Comparison of ENCODE assay signal across 1 cellular context in genomic region chr2:68751397-68752339, GRCh38.
TF ChIP-seq lines count a peak whose summit lies in the region.

No MANE protein-coding gene starts in this region.

TF ChIP-seq in GM23338, 12 proteins besides CTCF, POLR2A, EP300 and RAD21 (continued from another document):
- TF ChIP-seq, protein P1, sequence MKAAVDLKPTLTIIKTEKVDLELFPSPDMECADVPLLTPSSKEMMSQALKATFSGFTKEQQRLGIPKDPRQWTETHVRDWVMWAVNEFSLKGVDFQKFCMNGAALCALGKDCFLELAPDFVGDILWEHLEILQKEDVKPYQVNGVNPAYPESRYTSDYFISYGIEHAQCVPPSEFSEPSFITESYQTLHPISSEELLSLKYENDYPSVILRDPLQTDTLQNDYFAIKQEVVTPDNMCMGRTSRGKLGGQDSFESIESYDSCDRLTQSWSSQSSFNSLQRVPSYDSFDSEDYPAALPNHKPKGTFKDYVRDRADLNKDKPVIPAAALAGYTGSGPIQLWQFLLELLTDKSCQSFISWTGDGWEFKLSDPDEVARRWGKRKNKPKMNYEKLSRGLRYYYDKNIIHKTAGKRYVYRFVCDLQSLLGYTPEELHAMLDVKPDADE (IDR thresholded peaks at IDR 0.05) = no peak
- TF ChIP-seq EZH2phosphoT487 (IDR thresholded peaks at IDR 0.05; ENCODE audit: unreplicated experiment) = no peak
- TF ChIP-seq, protein P2, sequence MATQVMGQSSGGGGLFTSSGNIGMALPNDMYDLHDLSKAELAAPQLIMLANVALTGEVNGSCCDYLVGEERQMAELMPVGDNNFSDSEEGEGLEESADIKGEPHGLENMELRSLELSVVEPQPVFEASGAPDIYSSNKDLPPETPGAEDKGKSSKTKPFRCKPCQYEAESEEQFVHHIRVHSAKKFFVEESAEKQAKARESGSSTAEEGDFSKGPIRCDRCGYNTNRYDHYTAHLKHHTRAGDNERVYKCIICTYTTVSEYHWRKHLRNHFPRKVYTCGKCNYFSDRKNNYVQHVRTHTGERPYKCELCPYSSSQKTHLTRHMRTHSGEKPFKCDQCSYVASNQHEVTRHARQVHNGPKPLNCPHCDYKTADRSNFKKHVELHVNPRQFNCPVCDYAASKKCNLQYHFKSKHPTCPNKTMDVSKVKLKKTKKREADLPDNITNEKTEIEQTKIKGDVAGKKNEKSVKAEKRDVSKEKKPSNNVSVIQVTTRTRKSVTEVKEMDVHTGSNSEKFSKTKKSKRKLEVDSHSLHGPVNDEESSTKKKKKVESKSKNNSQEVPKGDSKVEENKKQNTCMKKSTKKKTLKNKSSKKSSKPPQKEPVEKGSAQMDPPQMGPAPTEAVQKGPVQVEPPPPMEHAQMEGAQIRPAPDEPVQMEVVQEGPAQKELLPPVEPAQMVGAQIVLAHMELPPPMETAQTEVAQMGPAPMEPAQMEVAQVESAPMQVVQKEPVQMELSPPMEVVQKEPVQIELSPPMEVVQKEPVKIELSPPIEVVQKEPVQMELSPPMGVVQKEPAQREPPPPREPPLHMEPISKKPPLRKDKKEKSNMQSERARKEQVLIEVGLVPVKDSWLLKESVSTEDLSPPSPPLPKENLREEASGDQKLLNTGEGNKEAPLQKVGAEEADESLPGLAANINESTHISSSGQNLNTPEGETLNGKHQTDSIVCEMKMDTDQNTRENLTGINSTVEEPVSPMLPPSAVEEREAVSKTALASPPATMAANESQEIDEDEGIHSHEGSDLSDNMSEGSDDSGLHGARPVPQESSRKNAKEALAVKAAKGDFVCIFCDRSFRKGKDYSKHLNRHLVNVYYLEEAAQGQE (IDR thresholded peaks at IDR 0.05; ENCODE audit: unreplicated experiment) = no peak
- TF ChIP-seq ZNF114 (CRISPR knock-in tag; IDR thresholded peaks at IDR 0.05) = no peak
- TF ChIP-seq EZH2 (IDR thresholded peaks at IDR 0.05; ENCODE audit: low read depth, unreplicated experiment) = no peak
- no peak for TF ChIP-seq ZNF331 (CRISPR knock-in tag; IDR thresholded peaks at IDR 0.05; ENCODE audit: low read depth)
- no peak for TF ChIP-seq ZNF462 (CRISPR knock-in tag; IDR thresholded peaks at IDR 0.05)
- TF ChIP-seq STAT1 (IDR thresholded peaks at IDR 0.05; ENCODE audit: unreplicated experiment) = no peak
- TF ChIP-seq JUNB (IDR thresholded peaks at IDR 0.05; ENCODE audit: unreplicated experiment) = no peak
- TF ChIP-seq NANOG (IDR thresholded peaks at IDR 0.05; ENCODE audit: borderline replicate concordance) = no peak
- TF ChIP-seq CREB1 (CRISPR knock-in tag; IDR thresholded peaks at IDR 0.05; ENCODE audit: low read depth) = no peak
